2 cellular contexts compared by ENCODE assay signal in genomic region chr2:61380120-61380881, GRCh38.
TF ChIP-seq lines count a peak whose summit lies in the region.

No MANE protein-coding gene starts in this region.

TF ChIP-seq in IMR-90, 13 proteins besides CTCF, POLR2A, EP300 and RAD21:
- TF ChIP-seq USF2 (IDR thresholded peaks at IDR 0.05; ENCODE audit: low read depth, low read length), result no peak
- TF ChIP-seq CEBPB (IDR thresholded peaks at IDR 0.05; ENCODE audit: low read depth, low read length), result peak; percentile 59; the same call in 1 of the 2 replicates

TF ChIP-seq in K562, 482 proteins besides CTCF, POLR2A, EP300 and RAD21:
- TF ChIP-seq U2AF2 (optimal IDR thresholded peaks at IDR 0.05; ENCODE audit: low read depth, low read length) (no peak), ZBTB8A (IDR thresholded peaks at IDR 0.05; ENCODE audit: partially characterized antibody) (no peak)
